ENCODE assay signal across 15 cellular contexts in genomic region chr2:11598228-11598731, GRCh38.
DNase-seq lines count a peak whose midpoint lies in the region; ATAC-seq and TF ChIP-seq lines count a peak whose summit lies in the region.
"Had no signal": no experiment of that assay in that cellular context is flagged by ENCODE, and none has a peak within 500 bp of the region (broad histone marks: within the 10 kb centered on the region; RNA-seq: fewer than 3 reads in every experiment).

No MANE protein-coding gene starts in this region.

- peaks cover 55% of the 10 kb centered on the region for H3K36me3 Mint-ChIP-seq in nephron progenitor cell (ENCODE audit: low read depth)

- TF ChIP-seq CTCF in Panc1 (IDR thresholded peaks at IDR 0.05) (no peak), nephron progenitor cell (IDR thresholded peaks at IDR 0.05) (no peak), uterus (IDR thresholded peaks at IDR 0.05) (no peak)

- peak; percentile 38; the same call in 1 of the 2 replicates for ATAC-seq in Panc1

- H3K9me3 Mint-ChIP-seq in nephron progenitor cell: no peaks in the 10 kb centered on the region
- H3K9me3 Mint-ChIP-seq: nephron; T-helper 1 cell treated with Interleukin-12 subunit alpha and Interleukin-12 subunit beta and Interleukin-4 antibody, amounts not matched to agents 30 μg/mL and 1 μg/mL, for 36 hours had no signal

- H3K4me1 ChIP-seq in Panc1 (ENCODE audit: control insufficient read depth, insufficient read depth, low read length) (no peaks in the 10 kb centered on the region; the same call in 1 of the 2 replicates), uterus (no peaks in the 10 kb centered on the region)
- H3K4me1 ChIP-seq: suprapubic skin had no signal

- intact Hi-C loops in Panc1 (cut with micrococcal nuclease; ENCODE audit: unreplicated experiment) (no loop called here), uterus (cut with DNase I; ENCODE audit: low total_unique reads) (no loop called here)

- H3K27me3 ChIP-seq in Panc1 (ENCODE audit: control insufficient read depth, insufficient read depth, low read length): peaks cover 4% of the 10 kb centered on the region; the same call in 1 of the 2 replicates
- H3K27me3 ChIP-seq in uterus: no peaks in the 10 kb centered on the region
- H3K27me3 ChIP-seq: suprapubic skin had no signal

- in situ Hi-C loops in Panc1 (cut with HindIII; ENCODE audit: low pct_unique_long_range_greater_than_20kb, low sequenced_read_pairs): no loop called here

- no peak overlapping the region for H3K4me3 Mint-ChIP-seq in nephron progenitor cell
- H3K4me3 Mint-ChIP-seq: nephron; T-helper 1 cell treated with Interleukin-12 subunit alpha and Interleukin-12 subunit beta and Interleukin-4 antibody, amounts not matched to agents 30 μg/mL and 1 μg/mL, for 36 hours had no signal

- H3K36me3 ChIP-seq in Panc1 (ENCODE audit: control insufficient read depth, insufficient read depth, low read length) (no peaks in the 10 kb centered on the region), uterus (no peaks in the 10 kb centered on the region)

- H3K27ac ChIP-seq in Panc1 (ENCODE audit: low read length): no peak overlapping the region
- no peak overlapping the region for H3K27ac ChIP-seq in uterus
- H3K27ac ChIP-seq: RWPE1, suprapubic skin had no signal

- CTCF ChIA-PET in Panc1 (lab: Charles Lee): interaction anchor here (0.6 kb wide), 1 partner anchor 11 kb away, joined by 5 read pairs; no protein-coding TSS in a partner anchor

- POLR2A ChIA-PET in Panc1 (lab: Charles Lee): no interaction called here

- H3K9me3 ChIP-seq in Panc1 (ENCODE audit: control insufficient read depth, insufficient read depth, low read depth, low read length): no peaks in the 10 kb centered on the region
- no peaks in the 10 kb centered on the region for H3K9me3 ChIP-seq in uterus
- H3K9me3 ChIP-seq: suprapubic skin had no signal

- no peaks in the 10 kb centered on the region for H3K27me3 Mint-ChIP-seq in nephron progenitor cell (ENCODE audit: low read depth, poor library complexity)

- no TSS peak for BruUV-seq in Panc1 (replicated peaks; lab: Mats Ljungman, UMichigan)

- no peak for TF ChIP-seq POLR2A in uterus (IDR thresholded peaks at IDR 0.05)

- H3K27ac Mint-ChIP-seq in nephron progenitor cell: peak overlapping the region; percentile 97
- H3K27ac Mint-ChIP-seq: nephron; T-helper 1 cell treated with Interleukin-12 subunit alpha and Interleukin-12 subunit beta and Interleukin-4 antibody, amounts not matched to agents 30 μg/mL and 1 μg/mL, for 36 hours had no signal

- DNase-seq in ELR (ENCODE audit: low read depth) (peak; percentile 6), NCI-H146 (lab: John Stamatoyannopoulos, UW) (peak; percentile 27), Panc1 (ENCODE audit: low read depth, low spot score) (no peak), nephron progenitor cell (no peak), HK-2 (ENCODE audit: unreplicated experiment) (no peak), NCI-H2227 (lab: John Stamatoyannopoulos, UW; ENCODE audit: unreplicated experiment) (no peak), uterus (no peak)
- DNase-seq: amniotic stem cell, GOT3, NCI-H524 treated with DMSO at 0.1 percent for 48 hours had no signal

- peaks cover 16% of the 10 kb centered on the region for H3K4me1 Mint-ChIP-seq in nephron progenitor cell

- H3K4me3 ChIP-seq in Panc1 (ENCODE audit: low read depth in 2 of 2, low read length in 2 of 2) (no peak overlapping the region), uterus (no peak overlapping the region)
- H3K4me3 ChIP-seq: lung, suprapubic skin had no signal

Comparison
In these comparisons a context has a peak if more than half of its experiments do, and no peak if none do; other contexts are left out.
1. DNase-seq: peak in ELR (single experiment) and NCI-H146 (single experiment); none in Panc1 (single experiment), nephron progenitor cell (single experiment), HK-2 (single experiment), NCI-H2227 (single experiment) and uterus (0 of 2).